28 cellular contexts compared by ENCODE assay signal in genomic region chr11:57901278-57901677, GRCh38.
"Had no signal": no experiment of that assay in that cellular context is flagged by ENCODE, and none has a peak within 500 bp of the region (broad histone marks: within the 10 kb centered on the region; RNA-seq: fewer than 3 reads in every experiment).

No MANE protein-coding gene starts in this region.

- H3K4me3 ChIP-seq: gastrocnemius medialis, hepatocyte, neural progenitor cell, spleen, thyroid gland, upper lobe of left lung, vagina had no signal

- ATAC-seq: activated CD8-positive, alpha-beta T cell treated with anti-CD3 and anti-CD28 coated beads for 36 hours; activated T-cell treated with anti-CD3 and anti-CD28 coated beads, Interleukin-2, amount 50 U/mL, for 4 hours; activated T-helper 17 cell treated with anti-CD3 and anti-CD28 coated beads, Interleukin-2, amount 50 U/mL, for 72 hours; effector memory CD8-positive, alpha-beta T cell; gastrocnemius medialis; left colon; naive thymus-derived CD8-positive, alpha-beta T cell; right cardiac atrium; stimulated activated naive CD8-positive, alpha-beta T cell treated with anti-CD3 and anti-CD28 coated beads, Interleukin-15, Interleukin-2, amounts not matched to agents 100 U/mL and 50 U/mL, for 24 hours; WTC11 had no signal

- DNase-seq: activated CD4-positive, alpha-beta T cell treated with anti-CD3 and anti-CD28 coated beads for 1 hour; activated CD4-positive, alpha-beta T cell treated with anti-CD3 and anti-CD28 coated beads, Interleukin-2, amount 50 U/mL, for 1 hour; activated CD8-positive, alpha-beta T cell treated with anti-CD3 and anti-CD28 coated beads for 36 hours; activated gamma-delta T cell treated with Interleukin-2 at 50 U/mL for 16 hours; activated naive CD4-positive, alpha-beta T cell treated with anti-CD3 and anti-CD28 coated beads, Interleukin-2, amount 50 U/mL, for 16 hours; activated T-cell treated with anti-CD3 and anti-CD28 coated beads, Interleukin-2, amount 50 U/mL, for 4 hours; amniotic stem cell; brain microvascular endothelial cell; caudate nucleus; cortex of kidney; effector memory CD8-positive, alpha-beta T cell; gastrocnemius medialis; glutamatergic neuron; kidney; left colon; naive thymus-derived CD8-positive, alpha-beta T cell; occipital lobe; posterior cingulate gyrus; right cardiac atrium; spleen; stimulated activated naive CD8-positive, alpha-beta T cell treated with anti-CD3 and anti-CD28 coated beads, Interleukin-15, Interleukin-2, amounts not matched to agents 100 U/mL and 50 U/mL, for 24 hours; thyroid gland; upper lobe of left lung had no signal

- H3K27ac ChIP-seq: brain microvascular endothelial cell, gastrocnemius medialis, neural progenitor cell, spleen, thyroid gland, upper lobe of left lung, vagina had no signal
